Comparison of ENCODE assay signal across 8 cellular contexts in the genomic region with DNA sequence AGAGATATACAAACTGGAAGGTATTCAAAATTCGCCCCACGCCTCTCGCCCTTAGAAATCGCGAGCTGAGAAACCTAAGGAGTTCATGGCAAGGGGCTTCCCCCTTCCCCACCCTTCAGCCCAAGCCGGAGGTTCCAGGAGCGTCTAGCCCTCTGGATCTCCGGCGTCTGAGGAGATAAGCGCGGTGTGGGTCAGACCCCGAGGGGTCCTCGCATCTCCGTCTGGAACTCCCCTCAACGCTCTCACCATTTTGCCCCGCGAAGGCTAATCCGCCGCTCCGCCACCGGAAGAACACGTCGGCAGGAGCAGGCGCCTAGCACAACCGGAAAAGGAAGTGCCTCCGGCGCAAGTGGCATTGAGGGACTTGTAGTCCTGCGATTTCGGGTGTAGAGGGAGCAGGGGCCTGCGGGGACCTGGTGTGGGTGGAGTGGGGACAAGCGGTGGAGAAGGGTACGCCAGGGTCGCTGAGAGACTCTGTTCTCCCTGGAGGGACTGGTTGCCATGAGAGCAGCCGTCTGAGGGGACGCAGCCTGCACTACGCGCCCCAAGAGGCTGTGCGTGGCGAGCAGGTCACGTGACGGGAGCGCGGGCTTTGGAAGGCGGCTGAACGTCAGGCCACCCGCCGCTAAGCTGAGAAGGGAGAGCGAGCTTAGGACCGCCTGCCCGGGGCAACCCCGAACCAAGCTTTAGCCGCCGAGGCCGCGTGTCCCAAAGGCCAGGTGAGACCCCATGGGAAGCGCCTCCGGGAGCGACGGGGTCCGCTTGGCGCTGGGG. TPM values are rescaled to one million over a fixed set of nuclear protein-coding genes. Genes with fewer than 3 reads are reported as not detected.
DNase-seq lines count a peak whose midpoint lies in the region; ATAC-seq and TF ChIP-seq lines count a peak whose summit lies in the region.

A gene with protein sequence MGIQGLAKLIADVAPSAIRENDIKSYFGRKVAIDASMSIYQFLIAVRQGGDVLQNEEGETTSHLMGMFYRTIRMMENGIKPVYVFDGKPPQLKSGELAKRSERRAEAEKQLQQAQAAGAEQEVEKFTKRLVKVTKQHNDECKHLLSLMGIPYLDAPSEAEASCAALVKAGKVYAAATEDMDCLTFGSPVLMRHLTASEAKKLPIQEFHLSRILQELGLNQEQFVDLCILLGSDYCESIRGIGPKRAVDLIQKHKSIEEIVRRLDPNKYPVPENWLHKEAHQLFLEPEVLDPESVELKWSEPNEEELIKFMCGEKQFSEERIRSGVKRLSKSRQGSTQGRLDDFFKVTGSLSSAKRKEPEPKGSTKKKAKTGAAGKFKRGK (plus strand): TSS at position 602 of the 774 bp plus-strand sequence. CDS start 2,451 bp downstream, outside the sequence.
A gene (minus strand): TSS at position 290 of the 774 bp plus-strand sequence. CDS start 41 bp downstream, at position 249.

- peak within 1 kb of the TSS; percentile 88 to 93 for H3K27ac ChIP-seq in esophagus (ENCODE audit: low read depth in 2 of 2, low read length in 1 of 2)
- H3K27ac ChIP-seq in muscle layer of duodenum (ENCODE audit: low read length) = peak within 1 kb of the TSS; percentile 93

- H3K4me3 ChIP-seq in Jurkat, Clone E6-1 (ENCODE audit: low read length) = peak within 1 kb of the TSS; percentile 70
- peak within 1 kb of the TSS; percentile 66 to 91 for H3K4me3 ChIP-seq in esophagus (ENCODE audit: low read depth in 1 of 2, low read length in 2 of 2)
- peak within 1 kb of the TSS; percentile 82 to 86 for H3K4me3 ChIP-seq in muscle layer of duodenum (ENCODE audit: low read depth in 1 of 2, low read length in 2 of 2)

- H3K36me3 Mint-ChIP-seq in activated T-cell treated with anti-CD3 and anti-CD28 coated beads, Interleukin-2, amount 50 U/mL, for 24 hours (ENCODE audit: low read depth) = peaks cover 90% of the 10 kb centered on the region

- H3K27me3 ChIP-seq in esophagus (ENCODE audit: control insufficient read depth in 1 of 2, insufficient read depth in 2 of 2, low read length in 2 of 2) (no peaks in the 10 kb centered on the region), muscle layer of duodenum (ENCODE audit: low read depth, low read length) (no peaks in the 10 kb centered on the region)

- peak; percentile 77 for ATAC-seq in GM21619 (IDR thresholded peaks at IDR 0.05; ENCODE audit: unreplicated experiment)

- H3K27ac Mint-ChIP-seq in activated T-cell treated with anti-CD3 and anti-CD28 coated beads, Interleukin-2, amount 50 U/mL, for 24 hours = peak within 1 kb of the TSS; percentile 100

- H3K4me1 ChIP-seq in esophagus (ENCODE audit: control insufficient read depth in 2 of 2, insufficient read depth in 2 of 2, low read length in 1 of 2) = no peaks in the 10 kb centered on the region
- peaks cover 4 to 23% of the 10 kb centered on the region in 2 donors for H3K4me1 ChIP-seq in muscle layer of duodenum (ENCODE audit: control insufficient read depth in 1 of 2, insufficient read depth in 2 of 2, low read length in 2 of 2)

- DNase-seq in DMS153 (lab: John Stamatoyannopoulos, UW) = peak; percentile 83
- peak; percentile 92 for DNase-seq in Jurkat, Clone E6-1 (ENCODE audit: low read depth, low spot score)
- peak; percentile 94 for DNase-seq in activated T-cell treated with anti-CD3 and anti-CD28 coated beads, Interleukin-2, amount 50 U/mL, for 24 hours
- DNase-seq in stimulated activated CD8-positive, alpha-beta memory T cell treated with anti-CD3 and anti-CD28 coated beads, Interleukin-7, amount 100 ng/mL, for 24 hours (ENCODE audit: low read depth) = peak; percentile 75

- 0 to 1% methylated on average over 61 of the region's 61 CpGs for WGBS in esophagus, 2 donors

- peaks cover 58% of the 10 kb centered on the region for H3K4me1 Mint-ChIP-seq in activated T-cell treated with anti-CD3 and anti-CD28 coated beads, Interleukin-2, amount 50 U/mL, for 24 hours (ENCODE audit: low read depth)

- H3K36me3 ChIP-seq in esophagus (ENCODE audit: control insufficient read depth in 2 of 2, insufficient read depth in 2 of 2, low read length in 1 of 2) = peaks cover 13 to 30% of the 10 kb centered on the region in 2 donors
- peaks cover 20 to 40% of the 10 kb centered on the region in 2 donors for H3K36me3 ChIP-seq in muscle layer of duodenum (ENCODE audit: control insufficient read depth in 1 of 2, insufficient read depth in 2 of 2, low read length in 2 of 2)

- H3K9me3 ChIP-seq in esophagus (ENCODE audit: control insufficient read depth in 2 of 2, insufficient read depth in 1 of 2, low read depth in 1 of 2, low read length in 1 of 2) (no peaks in the 10 kb centered on the region), muscle layer of duodenum (ENCODE audit: control insufficient read depth in 1 of 2, low read length in 2 of 2) (no peaks in the 10 kb centered on the region)

- peak within 1 kb of the TSS; percentile 92 for H3K4me3 Mint-ChIP-seq in activated T-cell treated with anti-CD3 and anti-CD28 coated beads, Interleukin-2, amount 50 U/mL, for 24 hours

- H3K9me3 Mint-ChIP-seq in activated T-cell treated with anti-CD3 and anti-CD28 coated beads, Interleukin-2, amount 50 U/mL, for 24 hours = no peaks in the 10 kb centered on the region

- H3K27me3 Mint-ChIP-seq in activated T-cell treated with anti-CD3 and anti-CD28 coated beads, Interleukin-2, amount 50 U/mL, for 24 hours = no peaks in the 10 kb centered on the region

TF ChIP-seq in PFSK-1, 5 proteins besides CTCF, POLR2A, EP300 and RAD21:
- TF ChIP-seq, protein P1, sequence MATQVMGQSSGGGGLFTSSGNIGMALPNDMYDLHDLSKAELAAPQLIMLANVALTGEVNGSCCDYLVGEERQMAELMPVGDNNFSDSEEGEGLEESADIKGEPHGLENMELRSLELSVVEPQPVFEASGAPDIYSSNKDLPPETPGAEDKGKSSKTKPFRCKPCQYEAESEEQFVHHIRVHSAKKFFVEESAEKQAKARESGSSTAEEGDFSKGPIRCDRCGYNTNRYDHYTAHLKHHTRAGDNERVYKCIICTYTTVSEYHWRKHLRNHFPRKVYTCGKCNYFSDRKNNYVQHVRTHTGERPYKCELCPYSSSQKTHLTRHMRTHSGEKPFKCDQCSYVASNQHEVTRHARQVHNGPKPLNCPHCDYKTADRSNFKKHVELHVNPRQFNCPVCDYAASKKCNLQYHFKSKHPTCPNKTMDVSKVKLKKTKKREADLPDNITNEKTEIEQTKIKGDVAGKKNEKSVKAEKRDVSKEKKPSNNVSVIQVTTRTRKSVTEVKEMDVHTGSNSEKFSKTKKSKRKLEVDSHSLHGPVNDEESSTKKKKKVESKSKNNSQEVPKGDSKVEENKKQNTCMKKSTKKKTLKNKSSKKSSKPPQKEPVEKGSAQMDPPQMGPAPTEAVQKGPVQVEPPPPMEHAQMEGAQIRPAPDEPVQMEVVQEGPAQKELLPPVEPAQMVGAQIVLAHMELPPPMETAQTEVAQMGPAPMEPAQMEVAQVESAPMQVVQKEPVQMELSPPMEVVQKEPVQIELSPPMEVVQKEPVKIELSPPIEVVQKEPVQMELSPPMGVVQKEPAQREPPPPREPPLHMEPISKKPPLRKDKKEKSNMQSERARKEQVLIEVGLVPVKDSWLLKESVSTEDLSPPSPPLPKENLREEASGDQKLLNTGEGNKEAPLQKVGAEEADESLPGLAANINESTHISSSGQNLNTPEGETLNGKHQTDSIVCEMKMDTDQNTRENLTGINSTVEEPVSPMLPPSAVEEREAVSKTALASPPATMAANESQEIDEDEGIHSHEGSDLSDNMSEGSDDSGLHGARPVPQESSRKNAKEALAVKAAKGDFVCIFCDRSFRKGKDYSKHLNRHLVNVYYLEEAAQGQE (IDR thresholded peaks at IDR 0.05; ENCODE audit: insufficient read depth in 1 of 2, low read depth in 2 of 2, low read length in 2 of 2) = peak in 1 of 2 experiments; percentile 45; a peak in 1 of 4 replicates
- TF ChIP-seq TAF1 (IDR thresholded peaks at IDR 0.05; ENCODE audit: borderline replicate concordance, insufficient read depth, low read length) = 0 out of 2 replicates have a peak, but pooled peaks have one; percentile 10
- no peak; the same call in 1 of the 2 replicates for TF ChIP-seq SIN3A (IDR thresholded peaks at IDR 0.05; ENCODE audit: borderline replicate concordance, insufficient read depth, low read length)
- TF ChIP-seq POLR2AphosphoS5 (IDR thresholded peaks at IDR 0.05; ENCODE audit: low read depth, low read length) = peak; percentile 93
- TF ChIP-seq FOXP2 (optimal IDR thresholded peaks at IDR 0.05; ENCODE audit: borderline replicate concordance, extremely low read depth, extremely low read length, insufficient read depth) = peak; percentile 23
TF ChIP-seq in PFSK-1: peak in this region for 4.

RNA-seq across cellular contexts. Expression of the first gene that starts in this region (rescaled TPM):
- polyA plus RNA-seq in Jurkat, Clone E6-1 (2012; ENCODE audit: insufficient read depth, insufficient read length) = 170 TPM
- polyA plus RNA-seq in PFSK-1 (2012; ENCODE audit: insufficient read length, low read depth) = 37.6 TPM
- 10 to 100 TPM in 1 of 2 donors, 1 to 10 TPM in 1; 8.1 to 19.6 TPM for polyA plus RNA-seq in esophagus

RNA-seq across cellular contexts. Expression of the second gene that starts in this region (rescaled TPM):
- polyA plus RNA-seq in Jurkat, Clone E6-1 (2012; ENCODE audit: insufficient read depth, insufficient read length) = 464 TPM
- 247 TPM for polyA plus RNA-seq in PFSK-1 (2012; ENCODE audit: insufficient read length, low read depth)
- 100 to 1,000 TPM in 1 of 2 donors, 10 to 100 TPM in 1; 90.3 to 142 TPM for polyA plus RNA-seq in esophagus

Comparison
In these comparisons a context has a peak if more than half of its experiments do, and no peak if none do; other contexts are left out.
1. Peak in every context shown above with its lines: DNase-seq, ATAC-seq, H3K4me3 ChIP-seq and H3K27ac ChIP-seq.